Comparison of ENCODE assay signal across 24 cellular contexts in genomic region chr1:117838911-117839310, GRCh38.
A peak's percentile ranks its signal among the peaks of the same experiment; 100 is the strongest.
DNase-seq lines count a peak whose midpoint lies in the region; ATAC-seq, FAIRE-seq and TF ChIP-seq lines count a peak whose summit lies in the region.
"Had no signal": no experiment of that assay in that cellular context is flagged by ENCODE, and none has a peak within 500 bp of the region (broad histone marks: within the 10 kb centered on the region; RNA-seq: fewer than 3 reads in every experiment).

No MANE protein-coding gene starts in this region.

- no peaks in the 10 kb centered on the region for H3K36me3 ChIP-seq in mammary epithelial cell (ENCODE audit: insufficient read depth, low read length)
- no peaks in the 10 kb centered on the region for H3K36me3 ChIP-seq in breast epithelium
- H3K36me3 ChIP-seq in astrocyte (ENCODE audit: insufficient read depth, low read length), result no peaks in the 10 kb centered on the region
- no peaks in the 10 kb centered on the region for H3K36me3 ChIP-seq in thyroid gland
- H3K36me3 ChIP-seq: SJCRH30 had no signal

- CTCF ChIA-PET in mammary epithelial cell (lab: Charles Lee; ENCODE audit: low non-redundant PET), result no interaction called here

- no peak for TF ChIP-seq CTCF in mammary epithelial cell (conservative IDR thresholded peaks at IDR 0.05 in 1 of 2, IDR thresholded peaks at IDR 0.05 in 1 of 2; ENCODE audit: extremely low read depth in 1 of 2, insufficient read depth in 1 of 2, low read depth in 1 of 2, low read length in 2 of 2)
- no peak for TF ChIP-seq CTCF in breast epithelium (IDR thresholded peaks at IDR 0.05)
- TF ChIP-seq CTCF in astrocyte (IDR thresholded peaks at IDR 0.05; ENCODE audit: insufficient read depth, low read depth, low read length), result no peak
- TF ChIP-seq CTCF in fibroblast of pulmonary artery (IDR thresholded peaks at IDR 0.05; ENCODE audit: low read length, missing control alignments), result no peak
- TF ChIP-seq CTCF in thyroid gland (IDR thresholded peaks at IDR 0.05), result no peak

- H3K79me2 ChIP-seq in mammary epithelial cell (ENCODE audit: insufficient read depth, low read length), result no peaks in the 10 kb centered on the region
- no peaks in the 10 kb centered on the region for H3K79me2 ChIP-seq in astrocyte (ENCODE audit: insufficient read depth, low read length)

- H3K27ac ChIP-seq in mammary epithelial cell (ENCODE audit: insufficient read depth, low read depth, low read length) (no peak overlapping the region), breast epithelium (no peak overlapping the region), astrocyte (ENCODE audit: low read depth, low read length) (peak overlapping the region; percentile 92), thyroid gland (no peak overlapping the region)
- H3K27ac ChIP-seq: 22Rv1, gastroesophageal sphincter, SJCRH30, tibial artery had no signal

- BruUV-seq in mammary epithelial cell (replicated peaks; lab: Mats Ljungman, UMichigan), result no TSS peak

- H3K4me1 ChIP-seq in mammary epithelial cell (ENCODE audit: insufficient read depth, low read length) (peaks cover 19% of the 10 kb centered on the region), breast epithelium (no peaks in the 10 kb centered on the region), astrocyte (ENCODE audit: insufficient read depth, low read length) (peaks cover 18% of the 10 kb centered on the region), thyroid gland (peaks cover 0 to 12% of the 10 kb centered on the region in 2 donors)
- H3K4me1 ChIP-seq: gastroesophageal sphincter, SJCRH30, tibial artery had no signal

- peak; percentile 35 for DNase-seq in mammary epithelial cell
- no peak for DNase-seq in breast epithelium (ENCODE audit: low spot score in 2 of 2)
- DNase-seq in astrocyte (ENCODE audit: low read depth), result peak; percentile 86
- DNase-seq in fibroblast of pulmonary artery (ENCODE audit: low read depth), result peak; percentile 60
- DNase-seq in thyroid gland, result no peak
- DNase-seq in midbrain (lab: John Stamatoyannopoulos, UW), result no peak
- DNase-seq: activated CD4-positive, CD25-positive, alpha-beta regulatory T cell; activated naive CD8-positive, alpha-beta T cell treated with anti-CD3 and anti-CD28 coated beads, Interleukin-2, amount 10 ng/mL, durations not matched to agents 7 days and 5 days; central memory CD4-positive, alpha-beta T cell; DMS153; effector CD4-positive, alpha-beta T cell; left colon; NCI-H1048; NCI-H2107; NCI-H524 treated with DMSO at 0.1 percent for 48 hours; SJCRH30; tibial artery had no signal

- H3K27ac Mint-ChIP-seq in astrocyte (ENCODE audit: unreplicated experiment), result no peak overlapping the region
- H3K27ac Mint-ChIP-seq: activated naive CD8-positive, alpha-beta T cell treated with anti-CD3 and anti-CD28 coated beads, Interleukin-2, amount 10 ng/mL, durations not matched to agents 7 days and 5 days; T-helper 2 cell treated with Interferon-gamma antibody and Interleukin-4, amounts not matched to agents 5 μg/mL and 100 μg/mL, for 36 hours had no signal

- H3K4me2 ChIP-seq in mammary epithelial cell (ENCODE audit: insufficient read depth, low read depth, low read length), result peak overlapping the region; percentile 42
- H3K4me2 ChIP-seq in astrocyte (ENCODE audit: low read length), result peak overlapping the region; percentile 51

- WGBS in mammary epithelial cell (ENCODE audit: low coverage, missing lambda C conversion rate), result 56% methylated on average over 3 of the region's 3 CpGs
- 92 to 93% methylated on average over 3 of the region's 3 CpGs for WGBS in thyroid gland, 2 donors

- H3K4me3 Mint-ChIP-seq in astrocyte (ENCODE audit: unreplicated experiment), result no peak overlapping the region
- H3K4me3 Mint-ChIP-seq: activated naive CD8-positive, alpha-beta T cell treated with anti-CD3 and anti-CD28 coated beads, Interleukin-2, amount 10 ng/mL, durations not matched to agents 7 days and 5 days; T-helper 2 cell treated with Interferon-gamma antibody and Interleukin-4, amounts not matched to agents 5 μg/mL and 100 μg/mL, for 36 hours had no signal

- intact Hi-C loops in mammary epithelial cell (cut with micrococcal nuclease) (no loop called here), breast epithelium (cut with DNase I; ENCODE audit: low total_unique reads) (no loop called here), thyroid gland (cut with DNase I) (no loop called here)

- in situ Hi-C loops in mammary epithelial cell (cut with MboI; ENCODE audit: low sequenced_read_pairs in 2 of 2), result no loop called here

- ATAC-seq in GM18858 (IDR thresholded peaks at IDR 0.05; ENCODE audit: unreplicated experiment) (no peak), HG02759 (IDR thresholded peaks at IDR 0.05; ENCODE audit: unreplicated experiment) (no peak)
- ATAC-seq: gastroesophageal sphincter, K562, left colon had no signal

- H2AFZ ChIP-seq in mammary epithelial cell (ENCODE audit: low read depth, low read length) (no peak overlapping the region), astrocyte (ENCODE audit: low read depth, low read length) (no peak overlapping the region)

- H3K36me3 Mint-ChIP-seq in astrocyte (ENCODE audit: low read depth, unreplicated experiment), result peaks cover 4% of the 10 kb centered on the region

- dilution Hi-C loops in mammary epithelial cell (cut with HindIII; ENCODE audit: low sequenced_read_pairs), result no loop called here

- H4K20me1 ChIP-seq in mammary epithelial cell (ENCODE audit: insufficient read depth, low read length) (no peaks in the 10 kb centered on the region), astrocyte (ENCODE audit: insufficient read depth, low read length) (no peaks in the 10 kb centered on the region)

- no peaks in the 10 kb centered on the region for H3K27me3 ChIP-seq in mammary epithelial cell (ENCODE audit: insufficient read depth, low read length)
- H3K27me3 ChIP-seq in breast epithelium, result no peaks in the 10 kb centered on the region
- no peaks in the 10 kb centered on the region for H3K27me3 ChIP-seq in astrocyte (ENCODE audit: insufficient read depth, low read length)
- H3K27me3 ChIP-seq in thyroid gland, result no peaks in the 10 kb centered on the region
- H3K27me3 ChIP-seq: gastroesophageal sphincter, SJCRH30, tibial artery had no signal

- peaks cover 3% of the 10 kb centered on the region for H3K4me1 Mint-ChIP-seq in astrocyte (ENCODE audit: low read depth, unreplicated experiment)
- H3K4me1 Mint-ChIP-seq: activated naive CD8-positive, alpha-beta T cell treated with anti-CD3 and anti-CD28 coated beads, Interleukin-2, amount 10 ng/mL, durations not matched to agents 7 days and 5 days had no signal

- TF ChIP-seq POLR2A in breast epithelium (IDR thresholded peaks at IDR 0.05) (no peak), thyroid gland (IDR thresholded peaks at IDR 0.05) (no peak)

- peak; percentile 94 for FAIRE-seq in astrocyte (lab: Jason Lieb, UNC)
- FAIRE-seq: H54, K562 had no signal

- H3K4me3 ChIP-seq in mammary epithelial cell (replicated peaks in 1 of 3; ENCODE audit: insufficient read depth in 1 of 3, low read depth in 2 of 3, low read length in 3 of 3), result no peak overlapping the region
- H3K4me3 ChIP-seq in breast epithelium, result no peak overlapping the region
- no peak overlapping the region for H3K4me3 ChIP-seq in astrocyte (ENCODE audit: insufficient read depth, low read depth, low read length)
- no peak overlapping the region for H3K4me3 ChIP-seq in fibroblast of pulmonary artery (replicated peaks; ENCODE audit: low read depth, low read length)
- H3K4me3 ChIP-seq in thyroid gland (replicated peaks in 1 of 3), result no peak overlapping the region
- H3K4me3 ChIP-seq: gastroesophageal sphincter, K562, SJCRH30, tibial artery had no signal

- H3K9ac ChIP-seq in mammary epithelial cell (ENCODE audit: insufficient read depth, low read length) (no peak overlapping the region), astrocyte (ENCODE audit: low read length) (no peak overlapping the region)

- no peaks in the 10 kb centered on the region for H3K27me3 Mint-ChIP-seq in astrocyte (ENCODE audit: low read depth, unreplicated experiment)
- H3K27me3 Mint-ChIP-seq: activated naive CD8-positive, alpha-beta T cell treated with anti-CD3 and anti-CD28 coated beads, Interleukin-2, amount 10 ng/mL, durations not matched to agents 7 days and 5 days had no signal

- H3K9me3 Mint-ChIP-seq in astrocyte (ENCODE audit: unreplicated experiment), result peaks cover 3% of the 10 kb centered on the region

- no peaks in the 10 kb centered on the region for H3K9me3 ChIP-seq in mammary epithelial cell (replicated peaks; ENCODE audit: insufficient read depth, low read length)
- H3K9me3 ChIP-seq in breast epithelium, result no peaks in the 10 kb centered on the region
- no peaks in the 10 kb centered on the region for H3K9me3 ChIP-seq in astrocyte (ENCODE audit: insufficient read depth, low read depth, low read length)
- H3K9me3 ChIP-seq in thyroid gland, result no peaks in the 10 kb centered on the region
- H3K9me3 ChIP-seq: gastroesophageal sphincter, SJCRH30, tibial artery had no signal

Comparison
In these comparisons a context has a peak if more than half of its experiments do, and no peak if none do; other contexts are left out.
1. DNase-seq: peak in mammary epithelial cell (single experiment), astrocyte (single experiment) and fibroblast of pulmonary artery (single experiment); none in breast epithelium (0 of 2), thyroid gland (0 of 2) and midbrain (single experiment).